9 cellular contexts compared by ENCODE assay signal in genomic region chr2:147156970-147157369, GRCh38.
"Had no signal": no experiment of that assay in that cellular context is flagged by ENCODE, and none has a peak within 500 bp of the region (broad histone marks: within the 10 kb centered on the region; RNA-seq: fewer than 3 reads in every experiment).

No MANE protein-coding gene starts in this region.

- H2AFZ ChIP-seq: GM23248, GM23338 had no signal

- H3K36me3 ChIP-seq: HAP-1 had no signal

- DNase-seq: GM23248, GOT3, H7, H9, HCEC 1CT, HFFc6 had no signal

- H3K4me1 Mint-ChIP-seq: GM23338, H9 had no signal

- H3K9me3 ChIP-seq: HAP-1 had no signal

- H3K4me3 ChIP-seq: GM23248, GM23338, HAP-1 had no signal

- H3K4me3 Mint-ChIP-seq: GM23338, H9, HFFc6 had no signal

- H3K27ac ChIP-seq: GM23248 had no signal

- H3K9ac ChIP-seq: GM23248 had no signal

- ATAC-seq: GM23338, HCT116 had no signal

- H3K4me1 ChIP-seq: HAP-1 had no signal

- H3K27ac Mint-ChIP-seq: GM23338, H9, HFFc6 had no signal

- H3K4me2 ChIP-seq: GM23338 had no signal
